Comparison of ENCODE assay signal across 17 cellular contexts in genomic region chr3:48271190-48271589, GRCh38. TPM values are rescaled to one million over a fixed set of nuclear protein-coding genes. Genes with fewer than 3 reads are reported as not detected.
"Had no signal": no experiment of that assay in that cellular context is flagged by ENCODE, and none has a peak within 500 bp of the region (broad histone marks: within the 10 kb centered on the region; RNA-seq: fewer than 3 reads in every experiment).

No MANE protein-coding gene starts in this region.

RNA-seq across cellular contexts. Expression of gene CAMP, which starts 47.9 kb away (rescaled TPM):
- total RNA-seq: activated B cell treated with CpG ODN at 0.5 μM for 24 hours; activated CD4-positive, alpha-beta memory T cell treated with anti-CD3 and anti-CD28 coated beads for 36 hours; activated CD4-positive, alpha-beta T cell treated with anti-CD3 and anti-CD28 coated beads, Interleukin-2, amount 10 ng/mL, durations not matched to agents 24 days and 14 days; activated CD8-positive, alpha-beta memory T cell treated with anti-CD3 and anti-CD28 coated beads, Interleukin-2, amount 10 ng/mL, durations not matched to agents 7 days and 5 days; activated CD8-positive, alpha-beta T cell treated with anti-CD3 and anti-CD28 coated beads, Interleukin-2, amount 10 ng/mL, durations not matched to agents 7 days and 5 days; activated naive CD4-positive, alpha-beta T cell treated with anti-CD3 and anti-CD28 coated beads for 36 hours; activated naive CD4-positive, alpha-beta T cell treated with anti-CD3 and anti-CD28 coated beads, Interleukin-2, amount 50 U/mL, for 72 hours; activated naive CD8-positive, alpha-beta T cell treated with anti-CD3 and anti-CD28 coated beads for 36 hours; activated T-helper 2 cell treated with anti-CD3 and anti-CD28 coated beads, Interferon-gamma antibody, Interleukin-2, Interleukin-4, amounts not matched to agents 10 μg/mL and 5 μg/mL and 100 μg/mL, durations not matched to agents 14 hours and 24 hours and 36 hours; adrenal gland; astrocyte; body of pancreas; cerebellum; T-cell; T-helper 1 cell treated with Interleukin-12 subunit alpha and Interleukin-12 subunit beta and Interleukin-4 antibody, amounts not matched to agents 30 ng/mL and 1 ng/mL, for 36 hours; T-helper 17 cell; T-helper 2 cell treated with Interferon-gamma antibody and Interleukin-4, amounts not matched to agents 100 ng/mL and 5 ng/mL, for 36 hours had no signal
